In the genomic region with DNA sequence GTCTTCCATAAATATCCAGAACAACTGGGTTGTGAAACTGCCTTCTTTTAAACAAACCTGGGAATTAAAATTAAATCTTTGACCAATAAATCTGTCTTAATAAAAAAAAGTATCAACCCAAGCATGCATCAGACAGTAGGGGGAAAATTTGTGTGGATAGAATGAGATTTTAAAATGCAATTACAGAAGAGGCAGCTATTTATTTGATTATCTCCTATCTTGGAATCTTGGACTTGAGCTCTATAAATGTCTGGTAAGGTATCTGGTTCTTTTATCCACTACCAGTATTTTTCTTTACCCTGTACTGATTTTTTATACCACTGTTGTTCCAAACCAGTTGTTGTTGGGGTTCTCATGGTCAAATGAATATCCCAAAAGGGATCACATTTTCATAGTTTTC, we compare ENCODE assay signal across 38 cellular contexts.
"Had no signal": no experiment of that assay in that cellular context is flagged by ENCODE, and none has a peak within 500 bp of the region (broad histone marks: within the 10 kb centered on the region; RNA-seq: fewer than 3 reads in every experiment).

No MANE protein-coding gene starts in this region.

- H3K36me3 Mint-ChIP-seq: activated naive CD4-positive, alpha-beta T cell treated with anti-CD3 and anti-CD28 coated beads, Interleukin-2, amount 10 ng/mL, durations not matched to agents 7 days and 5 days; activated naive CD4-positive, alpha-beta T cell treated with anti-CD3 and anti-CD28 coated beads, Interleukin-2, amount 50 U/mL, for 24 hours; activated naive CD4-positive, alpha-beta T cell treated with anti-CD3 and anti-CD28 coated beads, Interleukin-2, amount 50 U/mL, for 72 hours; activated naive CD8-positive, alpha-beta T cell; activated naive CD8-positive, alpha-beta T cell treated with anti-CD3 and anti-CD28 coated beads for 36 hours; activated naive CD8-positive, alpha-beta T cell treated with anti-CD3 and anti-CD28 coated beads, Interleukin-2, amount 10 ng/mL, durations not matched to agents 7 days and 5 days; brain had no signal

- H3K27me3 Mint-ChIP-seq: activated naive CD4-positive, alpha-beta T cell treated with anti-CD3 and anti-CD28 coated beads, Interleukin-2, amount 10 ng/mL, durations not matched to agents 7 days and 5 days; activated naive CD8-positive, alpha-beta T cell treated with anti-CD3 and anti-CD28 coated beads, Interleukin-2, amount 10 ng/mL, durations not matched to agents 7 days and 5 days; activated naive CD8-positive, alpha-beta T cell treated with anti-CD3 and anti-CD28 coated beads, Interleukin-2, amount 50 U/mL, for 24 hours had no signal

- H3K4me1 Mint-ChIP-seq: activated naive CD4-positive, alpha-beta T cell treated with anti-CD3 and anti-CD28 coated beads, Interleukin-2, amount 10 ng/mL, durations not matched to agents 7 days and 5 days; activated naive CD4-positive, alpha-beta T cell treated with anti-CD3 and anti-CD28 coated beads, Interleukin-2, amount 50 U/mL, for 24 hours; activated naive CD8-positive, alpha-beta T cell treated with anti-CD3 and anti-CD28 coated beads for 36 hours; activated naive CD8-positive, alpha-beta T cell treated with anti-CD3 and anti-CD28 coated beads, Interleukin-2, amount 10 ng/mL, durations not matched to agents 7 days and 5 days; activated naive CD8-positive, alpha-beta T cell treated with anti-CD3 and anti-CD28 coated beads, Interleukin-2, amount 50 U/mL, for 24 hours; activated T-helper 17 cell treated with anti-CD3 and anti-CD28 coated beads, Interleukin-2, amount 50 U/mL, for 72 hours; brain; central memory CD8-positive, alpha-beta T cell had no signal

- H3K4me1 ChIP-seq: adrenal gland, ascending aorta, body of pancreas, breast epithelium had no signal

- H3K27ac Mint-ChIP-seq: activated naive CD4-positive, alpha-beta T cell treated with anti-CD3 and anti-CD28 coated beads for 36 hours; activated naive CD4-positive, alpha-beta T cell treated with anti-CD3 and anti-CD28 coated beads, Interleukin-2, amount 10 ng/mL, durations not matched to agents 7 days and 5 days; activated naive CD4-positive, alpha-beta T cell treated with anti-CD3 and anti-CD28 coated beads, Interleukin-2, amount 50 U/mL, for 24 hours; activated naive CD4-positive, alpha-beta T cell treated with anti-CD3 and anti-CD28 coated beads, Interleukin-2, amount 50 U/mL, for 72 hours; activated naive CD8-positive, alpha-beta T cell; activated naive CD8-positive, alpha-beta T cell treated with anti-CD3 and anti-CD28 coated beads for 36 hours; activated naive CD8-positive, alpha-beta T cell treated with anti-CD3 and anti-CD28 coated beads, Interleukin-2, amount 10 ng/mL, durations not matched to agents 7 days and 5 days; activated naive CD8-positive, alpha-beta T cell treated with anti-CD3 and anti-CD28 coated beads, Interleukin-2, amount 50 U/mL, for 24 hours; activated T-cell treated with anti-CD3 and anti-CD28 coated beads, Interleukin-2, amount 50 U/mL, for 24 hours; activated T-cell treated with anti-CD3 and anti-CD28 coated beads, Interleukin-2, amount 50 U/mL, for 72 hours; activated T-helper 1 cell treated with anti-CD3 and anti-CD28 coated beads, Interleukin-12 subunit alpha, Interleukin-12 subunit beta, Interleukin-2, Interleukin-4 antibody, amounts not matched to agents 30 ng/mL and 10 ng/mL and 1 ng/mL, durations not matched to agents 14 hours and 24 hours and 36 hours; activated T-helper 17 cell treated with anti-CD3 and anti-CD28 coated beads, Interleukin-2, amount 50 U/mL, for 72 hours; activated T-helper 2 cell treated with anti-CD3 and anti-CD28 coated beads, Interferon-gamma antibody, Interleukin-2, Interleukin-4, amounts not matched to agents 10 μg/mL and 5 μg/mL and 100 μg/mL, durations not matched to agents 14 hours and 24 hours and 36 hours; brain had no signal

- H3K27ac ChIP-seq: adrenal gland, ascending aorta, body of pancreas, brain microvascular endothelial cell, breast epithelium, cardiac muscle cell had no signal

- H3K9me3 Mint-ChIP-seq: activated naive CD4-positive, alpha-beta T cell treated with anti-CD3 and anti-CD28 coated beads for 36 hours; activated naive CD4-positive, alpha-beta T cell treated with anti-CD3 and anti-CD28 coated beads, Interleukin-2, amount 10 ng/mL, durations not matched to agents 7 days and 5 days; activated naive CD4-positive, alpha-beta T cell treated with anti-CD3 and anti-CD28 coated beads, Interleukin-2, amount 50 U/mL, for 24 hours; activated naive CD4-positive, alpha-beta T cell treated with anti-CD3 and anti-CD28 coated beads, Interleukin-2, amount 50 U/mL, for 72 hours; activated naive CD8-positive, alpha-beta T cell treated with anti-CD3 and anti-CD28 coated beads for 36 hours; activated naive CD8-positive, alpha-beta T cell treated with anti-CD3 and anti-CD28 coated beads, Interleukin-2, amount 10 ng/mL, durations not matched to agents 7 days and 5 days; activated naive CD8-positive, alpha-beta T cell treated with anti-CD3 and anti-CD28 coated beads, Interleukin-2, amount 50 U/mL, for 24 hours; activated T-cell treated with anti-CD3 and anti-CD28 coated beads, Interleukin-2, amount 50 U/mL, for 24 hours; activated T-cell treated with anti-CD3 and anti-CD28 coated beads, Interleukin-2, amount 50 U/mL, for 4 hours; activated T-cell treated with anti-CD3 and anti-CD28 coated beads, Interleukin-2, amount 50 U/mL, for 72 hours; activated T-helper 1 cell treated with anti-CD3 and anti-CD28 coated beads, Interleukin-12 subunit alpha, Interleukin-12 subunit beta, Interleukin-2, Interleukin-4 antibody, amounts not matched to agents 30 ng/mL and 10 ng/mL and 1 ng/mL, durations not matched to agents 14 hours and 24 hours and 36 hours; activated T-helper 17 cell treated with anti-CD3 and anti-CD28 coated beads, Interleukin-2, amount 50 U/mL, for 72 hours; activated T-helper 2 cell treated with anti-CD3 and anti-CD28 coated beads, Interferon-gamma antibody, Interleukin-2, Interleukin-4, amounts not matched to agents 10 μg/mL and 5 μg/mL and 100 μg/mL, durations not matched to agents 14 hours and 24 hours and 36 hours; brain; central memory CD8-positive, alpha-beta T cell had no signal

- H3K27me3 ChIP-seq: adrenal gland, ascending aorta, body of pancreas, brain microvascular endothelial cell, breast epithelium, cardiac muscle cell had no signal

- DNase-seq: activated effector memory CD4-positive, alpha-beta T cell treated with anti-CD3 and anti-CD28 coated beads, Interleukin-2, amount 50 U/mL, for 16 hours; activated effector memory CD4-positive, alpha-beta T cell treated with Interleukin-2 at 50 U/mL for 16 hours; activated gamma-delta T cell; activated gamma-delta T cell treated with Interleukin-2 at 50 U/mL for 16 hours; activated naive CD4-positive, alpha-beta T cell; activated naive CD4-positive, alpha-beta T cell treated with anti-CD3 and anti-CD28 coated beads for 36 hours; activated naive CD4-positive, alpha-beta T cell treated with anti-CD3 and anti-CD28 coated beads, Interleukin-2, amount 10 ng/mL, durations not matched to agents 7 days and 5 days; activated naive CD4-positive, alpha-beta T cell treated with anti-CD3 and anti-CD28 coated beads, Interleukin-2, amount 50 U/mL, for 16 hours; activated naive CD4-positive, alpha-beta T cell treated with Interleukin-2 at 50 U/mL for 16 hours; activated naive CD8-positive, alpha-beta T cell treated with anti-CD3 and anti-CD28 coated beads for 36 hours; activated naive CD8-positive, alpha-beta T cell treated with anti-CD3 and anti-CD28 coated beads, Interleukin-2, amount 10 ng/mL, durations not matched to agents 7 days and 5 days; activated naive CD8-positive, alpha-beta T cell treated with anti-CD3 and anti-CD28 coated beads, Interleukin-2, amount 50 U/mL, for 24 hours; activated T-cell treated with anti-CD3 and anti-CD28 coated beads for 4 hours; activated T-cell treated with anti-CD3 and anti-CD28 coated beads, Interleukin-2, amount 50 U/mL, for 1 hour; activated T-cell treated with anti-CD3 and anti-CD28 coated beads, Interleukin-2, amount 50 U/mL, for 24 hours; activated T-cell treated with anti-CD3 and anti-CD28 coated beads, Interleukin-2, amount 50 U/mL, for 4 hours; activated T-cell treated with anti-CD3 and anti-CD28 coated beads, Interleukin-2, amount 50 U/mL, for 48 hours; activated T-cell treated with anti-CD3 and anti-CD28 coated beads, Interleukin-2, amount 50 U/mL, for 72 hours; adrenal gland; amniotic stem cell; amygdala; anterior cingulate cortex; body of pancreas; brain microvascular endothelial cell; caudate nucleus; central memory CD4-positive, alpha-beta T cell; cerebellar nuclear complex had no signal

- H3K4me3 ChIP-seq: adrenal gland, ascending aorta, body of pancreas, breast epithelium, cardiac muscle cell had no signal

- ATAC-seq: activated naive CD4-positive, alpha-beta T cell treated with anti-CD3 and anti-CD28 coated beads, Interleukin-2, amount 50 U/mL, for 72 hours; activated naive CD8-positive, alpha-beta T cell treated with anti-CD3 and anti-CD28 coated beads, Interleukin-2, amount 50 U/mL, for 24 hours; activated T-cell treated with anti-CD3 and anti-CD28 coated beads, Interleukin-2, amount 50 U/mL, for 4 hours; activated T-cell treated with anti-CD3 and anti-CD28 coated beads, Interleukin-2, amount 50 U/mL, for 72 hours; activated T-helper 17 cell treated with anti-CD3 and anti-CD28 coated beads, Interleukin-2, amount 50 U/mL, for 72 hours; body of pancreas had no signal

- H3K36me3 ChIP-seq: adrenal gland, ascending aorta, brain microvascular endothelial cell, breast epithelium, cardiac muscle cell had no signal

- H3K4me3 Mint-ChIP-seq: activated naive CD4-positive, alpha-beta T cell treated with anti-CD3 and anti-CD28 coated beads for 36 hours; activated naive CD4-positive, alpha-beta T cell treated with anti-CD3 and anti-CD28 coated beads, Interleukin-2, amount 10 ng/mL, durations not matched to agents 7 days and 5 days; activated naive CD4-positive, alpha-beta T cell treated with anti-CD3 and anti-CD28 coated beads, Interleukin-2, amount 50 U/mL, for 24 hours; activated naive CD8-positive, alpha-beta T cell; activated naive CD8-positive, alpha-beta T cell treated with anti-CD3 and anti-CD28 coated beads for 36 hours; activated naive CD8-positive, alpha-beta T cell treated with anti-CD3 and anti-CD28 coated beads, Interleukin-2, amount 10 ng/mL, durations not matched to agents 7 days and 5 days; activated naive CD8-positive, alpha-beta T cell treated with anti-CD3 and anti-CD28 coated beads, Interleukin-2, amount 50 U/mL, for 24 hours; activated T-cell treated with anti-CD3 and anti-CD28 coated beads, Interleukin-2, amount 50 U/mL, for 24 hours; activated T-cell treated with anti-CD3 and anti-CD28 coated beads, Interleukin-2, amount 50 U/mL, for 4 hours; activated T-cell treated with anti-CD3 and anti-CD28 coated beads, Interleukin-2, amount 50 U/mL, for 72 hours; activated T-helper 1 cell treated with anti-CD3 and anti-CD28 coated beads, Interleukin-12 subunit alpha, Interleukin-12 subunit beta, Interleukin-2, Interleukin-4 antibody, amounts not matched to agents 30 ng/mL and 10 ng/mL and 1 ng/mL, durations not matched to agents 14 hours and 24 hours and 36 hours; activated T-helper 17 cell treated with anti-CD3 and anti-CD28 coated beads, Interleukin-2, amount 50 U/mL, for 72 hours; brain; central memory CD8-positive, alpha-beta T cell had no signal

- H3K9me3 ChIP-seq: adrenal gland, ascending aorta, body of pancreas, breast epithelium had no signal
